ENCODE assay signal across 8 cellular contexts in the genomic region with DNA sequence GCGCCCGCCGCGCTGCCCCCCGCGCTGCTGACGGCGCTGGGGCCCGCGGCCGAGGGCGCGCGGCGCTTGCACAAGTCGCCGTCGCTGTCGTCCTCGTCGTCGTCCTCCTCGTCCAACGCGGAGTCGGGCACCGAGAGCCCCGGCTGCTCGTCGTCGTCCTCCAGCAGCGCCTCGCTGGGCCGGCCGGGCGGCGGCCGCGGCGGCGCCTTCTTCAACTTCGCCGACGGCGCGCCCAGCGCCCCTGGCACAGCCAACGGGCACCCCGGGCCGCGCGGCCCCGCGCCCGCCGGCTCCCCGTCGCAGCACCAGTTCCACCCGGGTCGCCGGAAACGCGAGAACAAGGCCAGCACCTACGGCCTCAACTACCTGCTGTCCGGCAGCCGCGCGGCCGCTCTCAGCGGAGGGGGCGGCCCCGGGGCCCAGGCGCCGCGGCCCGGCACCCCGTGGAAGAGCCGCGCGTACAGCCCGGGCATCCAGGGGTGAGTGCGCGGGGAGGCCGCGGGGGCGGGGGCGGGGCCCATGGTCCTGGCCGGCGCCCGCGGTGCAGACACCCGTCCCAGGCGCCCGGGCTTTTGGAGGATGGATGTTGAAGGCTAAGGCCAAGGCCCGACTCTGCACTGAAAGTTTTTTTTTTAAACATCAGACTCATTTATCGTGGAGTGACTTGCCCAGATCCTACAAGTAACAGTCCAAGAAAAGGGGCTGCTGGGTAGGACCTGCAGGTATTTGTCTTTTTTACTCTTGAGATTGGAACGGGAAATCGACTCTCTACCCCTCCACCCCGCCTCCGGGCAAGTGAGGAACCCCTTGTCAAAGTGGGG. TPM values are rescaled to one million over a fixed set of nuclear protein-coding genes. Genes with fewer than 3 reads are reported as not detected.
DNase-seq lines count a peak whose midpoint lies in the region; ATAC-seq, FAIRE-seq and TF ChIP-seq lines count a peak whose summit lies in the region.

No MANE protein-coding gene starts in this region.

- H3K4me2 ChIP-seq in OCI-LY3 (ENCODE audit: low read length) = peak overlapping the region; percentile 82

- H3K27ac Mint-ChIP-seq in stimulated activated naive CD8-positive, alpha-beta T cell treated with anti-CD3 and anti-CD28 coated beads, Interleukin-15, amount 100 ng/mL, for 72 hours = peak overlapping the region; percentile 76 to 89

- H3K4me3 ChIP-seq in OCI-LY3 (ENCODE audit: low read length) (peak overlapping the region; percentile 93), kidney (ENCODE audit: low read length in 2 of 2) (peak overlapping the region; percentile 76 to 78)

- peaks cover 48% of the 10 kb centered on the region for H4K20me1 ChIP-seq in OCI-LY3 (ENCODE audit: insufficient read depth, low read length)

- intact Hi-C loops in kidney (cut with DNase I) = no loop called here

- H3K27ac ChIP-seq in OCI-LY3 (ENCODE audit: low read length) = no peak overlapping the region
- H3K27ac ChIP-seq in kidney (ENCODE audit: low read depth in 2 of 2, low read length in 2 of 2) = peak overlapping the region in 1 of 2 donors; percentile 32

- no peak for TF ChIP-seq CTCF in OCI-LY3 (IDR thresholded peaks at IDR 0.05; ENCODE audit: low read depth, low read length)
- no peak for TF ChIP-seq CTCF in kidney (IDR thresholded peaks at IDR 0.05; ENCODE audit: borderline replicate concordance, extremely low read depth, insufficient read depth)

- no peak overlapping the region for H2AFZ ChIP-seq in OCI-LY3 (ENCODE audit: low read depth, low read length)

- peak overlapping the region; percentile 74 to 83 for H3K4me3 Mint-ChIP-seq in stimulated activated naive CD8-positive, alpha-beta T cell treated with anti-CD3 and anti-CD28 coated beads, Interleukin-15, amount 100 ng/mL, for 72 hours

- H3K27me3 Mint-ChIP-seq in stimulated activated naive CD8-positive, alpha-beta T cell treated with anti-CD3 and anti-CD28 coated beads, Interleukin-15, amount 100 ng/mL, for 72 hours = peaks cover 10% of the 10 kb centered on the region

- DNase-seq in DMS53 (lab: John Stamatoyannopoulos, UW) (peak; percentile 69), DMS53 treated with DMSO at 0.1 percent for 48 hours (lab: John Stamatoyannopoulos, UW; ENCODE audit: unreplicated experiment) (no peak), astrocyte of the hippocampus (ENCODE audit: low read depth, low spot score) (peak; percentile 58), kidney (peak; percentile 84), GOT3 (lab: John Stamatoyannopoulos, UW) (no peak)
- peak in 1 of 2 donors; percentile 37 for DNase-seq in stimulated activated naive CD8-positive, alpha-beta T cell treated with anti-CD3 and anti-CD28 coated beads, Interleukin-15, amount 100 ng/mL, for 72 hours

- H3K9me3 ChIP-seq in OCI-LY3 (ENCODE audit: insufficient read depth, low read length) (no peaks in the 10 kb centered on the region), kidney (ENCODE audit: control insufficient read depth in 1 of 2, low read length in 2 of 2) (no peaks in the 10 kb centered on the region)

- H3K4me1 Mint-ChIP-seq in stimulated activated naive CD8-positive, alpha-beta T cell treated with anti-CD3 and anti-CD28 coated beads, Interleukin-15, amount 100 ng/mL, for 72 hours = peaks cover 46% of the 10 kb centered on the region

- H3K9me3 Mint-ChIP-seq in stimulated activated naive CD8-positive, alpha-beta T cell treated with anti-CD3 and anti-CD28 coated beads, Interleukin-15, amount 100 ng/mL, for 72 hours = no peaks in the 10 kb centered on the region

- H3K27me3 ChIP-seq in OCI-LY3 (ENCODE audit: low read depth, low read length) = no peaks in the 10 kb centered on the region

- H3K9ac ChIP-seq in OCI-LY3 (ENCODE audit: low read length) (peak overlapping the region; percentile 62), kidney (ENCODE audit: low read length in 2 of 2) (peak overlapping the region; percentile 17 to 73)

- FAIRE-seq in kidney (lab: Jason Lieb, UNC) = no peak

- peaks cover 25% of the 10 kb centered on the region for H3K36me3 ChIP-seq in OCI-LY3 (replicated peaks; ENCODE audit: low read depth, low read length)
- H3K36me3 ChIP-seq in kidney (ENCODE audit: control insufficient read depth in 1 of 2, insufficient read depth in 2 of 2, low read length in 2 of 2) = peaks cover 0 to 2% of the 10 kb centered on the region in 2 donors

- no peak for ATAC-seq in stimulated activated naive CD8-positive, alpha-beta T cell treated with anti-CD3 and anti-CD28 coated beads, Interleukin-15, amount 100 ng/mL, for 72 hours
- ATAC-seq in HG03039 (IDR thresholded peaks at IDR 0.05; ENCODE audit: unreplicated experiment) = no peak

- H3K4me1 ChIP-seq in OCI-LY3 (ENCODE audit: low read length) (peaks cover 42% of the 10 kb centered on the region), kidney (ENCODE audit: control insufficient read depth in 1 of 2, insufficient read depth in 1 of 2, low read depth in 1 of 2, low read length in 2 of 2) (peaks cover 12 to 34% of the 10 kb centered on the region in 2 donors)

- H3K79me2 ChIP-seq in OCI-LY3 (ENCODE audit: low read length) = peaks cover 56% of the 10 kb centered on the region

RNA-seq across cellular contexts. Expression of a gene that starts 1.2 kb away (rescaled TPM):
- total RNA-seq in kidney = 22.8 TPM
- polyA plus RNA-seq in kidney (ENCODE audit: insufficient read depth, low read depth, low replicate concordance) = 4.8 TPM

Comparison
In these comparisons a context has a peak if more than half of its experiments do, and no peak if none do; other contexts are left out.
1. DNase-seq: peak in DMS53 (single experiment), astrocyte of the hippocampus (single experiment) and kidney (single experiment); none in DMS53 treated with DMSO at 0.1 percent for 48 hours (single experiment) and GOT3 (single experiment).